Comparison of ENCODE assay signal across 8 cellular contexts in genomic region chr14:61438497-61438859, GRCh38.
DNase-seq lines count a peak whose midpoint lies in the region; ATAC-seq and TF ChIP-seq lines count a peak whose summit lies in the region.

No MANE protein-coding gene starts in this region.

- no peak for TF ChIP-seq POLR2A in Peyer's patch (IDR thresholded peaks at IDR 0.05)
- TF ChIP-seq POLR2A in heart left ventricle (IDR thresholded peaks at IDR 0.05), result no peak
- TF ChIP-seq POLR2A in vagina (IDR thresholded peaks at IDR 0.05), result no peak

- H3K27ac ChIP-seq in Peyer's patch (peak overlapping the region in 3 of 4 donors; percentile 16 to 65 (median 17)), heart left ventricle (peak overlapping the region in 7 of 12 donors; percentile 3 to 82 (median 22)), vagina (peak overlapping the region; percentile 47)

- peaks cover 0 to 22% (median 2%) of the 10 kb centered on the region in 4 donors for H3K4me1 ChIP-seq in Peyer's patch
- H3K4me1 ChIP-seq in heart left ventricle, result peaks cover 6 to 68% (median 33%) of the 10 kb centered on the region in 12 donors
- H3K4me1 ChIP-seq in vagina, result peaks cover 21% of the 10 kb centered on the region

- no peaks in the 10 kb centered on the region for H3K36me3 ChIP-seq in Peyer's patch
- H3K36me3 ChIP-seq in heart left ventricle, result no peaks in the 10 kb centered on the region
- no peaks in the 10 kb centered on the region for H3K36me3 ChIP-seq in vagina

- H3K27me3 ChIP-seq in Peyer's patch (no peaks in the 10 kb centered on the region), heart left ventricle (no peaks in the 10 kb centered on the region), vagina (no peaks in the 10 kb centered on the region)

- intact Hi-C loops in Right ventricle myocardium inferior (cut with DNase I), result loop anchor here (5.0 kb wide), 2 partner anchors 116 to 141 kb away; partner anchors contain the start of gene PRKCH
- intact Hi-C loops in left ventricle myocardium superior (cut with micrococcal nuclease), result no loop called here
- intact Hi-C loops in heart left ventricle (cut with DNase I), result loop anchor here in 4 of 10 donors (5.0 to 10.0 kb wide), 3 partner anchors 114 to 134 kb away; partner anchors contain the start of gene PRKCH (in 3 of the 4)
- intact Hi-C loops in vagina (cut with DNase I), result loop anchor here (1.0 kb wide), 1 partner anchor 19 kb away; no protein-coding TSS in a partner anchor

- DNase-seq in Right ventricle myocardium inferior (ENCODE audit: missing footprints) (no peak), left ventricle myocardium superior (no peak), Peyer's patch (no peak), heart left ventricle (no peak), vagina (ENCODE audit: extremely low spot score in 2 of 2) (no peak), NCI-H1105 treated with DMSO at 0.1 percent for 48 hours (lab: John Stamatoyannopoulos, UW) (no peak), dermis blood vessel endothelial cell (no peak), RPMI8226 (no peak)

- no peak overlapping the region for H3K4me3 ChIP-seq in Peyer's patch
- H3K4me3 ChIP-seq in heart left ventricle, result peak overlapping the region in 1 of 12 donors; percentile 36
- H3K4me3 ChIP-seq in vagina, result no peak overlapping the region

- ATAC-seq in Right ventricle myocardium inferior (peak; percentile 21), left ventricle myocardium superior (no peak), heart left ventricle (peak in 2 of 4 donors; percentile 19 to 21)

- TF ChIP-seq CTCF in Peyer's patch (IDR thresholded peaks at IDR 0.05), result no peak
- no peak for TF ChIP-seq CTCF in heart left ventricle (IDR thresholded peaks at IDR 0.05)
- no peak for TF ChIP-seq CTCF in vagina (IDR thresholded peaks at IDR 0.05)

- H3K9me3 ChIP-seq in Peyer's patch (no peaks in the 10 kb centered on the region), heart left ventricle (no peaks in the 10 kb centered on the region), vagina (no peaks in the 10 kb centered on the region)

- 53 to 59% (median 56%) methylated on average over 2 of the region's 2 CpGs for WGBS in heart left ventricle, 4 donors
